Comparison of ENCODE assay signal across 10 cellular contexts in the genomic region with DNA sequence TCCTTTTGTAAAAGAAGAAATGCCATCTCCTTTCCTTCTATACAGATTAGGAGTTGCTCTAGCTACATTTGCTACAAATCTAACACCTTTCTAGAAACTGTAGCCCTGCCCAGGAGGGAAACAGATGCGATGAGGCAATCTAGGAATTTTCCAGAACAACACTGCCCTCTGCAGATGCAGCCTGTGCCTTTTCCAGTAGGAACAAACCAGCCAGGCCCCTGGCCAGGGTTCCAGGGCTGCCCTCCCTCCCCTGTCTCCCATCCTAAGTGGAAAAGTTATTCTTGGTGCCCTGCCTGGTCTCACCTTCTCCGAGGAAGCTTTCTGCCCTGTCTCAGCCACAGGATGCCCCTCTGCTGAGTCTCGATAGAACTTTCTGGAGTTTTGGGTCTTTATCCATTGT. TPM values are rescaled to one million over a fixed set of nuclear protein-coding genes. Genes with fewer than 3 reads are reported as not detected.
DNase-seq lines count a peak whose midpoint lies in the region; ATAC-seq and TF ChIP-seq lines count a peak whose summit lies in the region.
"Not testable (repeated sequence)": the region's sequence is repeated elsewhere in the genome, so short reads cannot be mapped to it uniquely, and the experiment has no call there.
"Had no signal": no experiment of that assay in that cellular context is flagged by ENCODE, and none has a peak within 500 bp of the region (broad histone marks: within the 10 kb centered on the region; RNA-seq: fewer than 3 reads in every experiment).

No MANE protein-coding gene starts in this region.

- not testable (repeated sequence) for H2BK15ac ChIP-seq in mesenchymal stem cell (ENCODE audit: low read depth, poor library complexity, severe bottlenecking)

- intact Hi-C loops in activated CD4-positive, alpha-beta T cell treated with anti-CD3 and anti-CD28 coated beads for 36 hours (cut with DNase I, micrococcal nuclease) = not testable (repeated sequence)
- intact Hi-C loops in heart left ventricle (cut with DNase I) = loop anchor here in 4 of 10 donors (10.0 kb wide), 3 partner anchors 100 to 530 kb away; a partner anchor contains a TSS

- not testable (repeated sequence) for H2BK5ac ChIP-seq in mesenchymal stem cell (ENCODE audit: low read depth, low read length, poor library complexity, severe bottlenecking)

- H3K79me2 ChIP-seq in GM23338 (replicated peaks; ENCODE audit: insufficient read depth); smooth muscle cell (ENCODE audit: low read depth): not testable (repeated sequence)

- not testable (repeated sequence) for H3K4me2 ChIP-seq in GM23338; mesenchymal stem cell (ENCODE audit: low read length, poor library complexity, severe bottlenecking); smooth muscle cell

- ATAC-seq in GM23338 = peak; percentile 83
- ATAC-seq in activated CD4-positive, alpha-beta T cell treated with anti-CD3 and anti-CD28 coated beads for 36 hours = not testable (repeated sequence)
- ATAC-seq in heart left ventricle = peak; percentile 61 to 84 (median 76)

- TF ChIP-seq CTCF in GM23338 (conservative IDR thresholded peaks at IDR 0.05; ENCODE audit: low read depth in 2 of 2) (peak; percentile 23 to 67), heart left ventricle (IDR thresholded peaks at IDR 0.05) (peak; percentile 12 to 55 (median 35)), smooth muscle cell (IDR thresholded peaks at IDR 0.05; ENCODE audit: borderline replicate concordance, insufficient read depth, poor library complexity, severe bottlenecking) (peak; percentile 18)

- not testable (repeated sequence) for H3K9me2 ChIP-seq in GM23338 (ENCODE audit: insufficient read depth)

- H2AFZ ChIP-seq in GM23338; mesenchymal stem cell (ENCODE audit: low read depth, low read length); smooth muscle cell (ENCODE audit: low read depth): not testable (repeated sequence)

- H3K14ac ChIP-seq in mesenchymal stem cell (ENCODE audit: low read length in 2 of 2) = not testable (repeated sequence)

- not testable (repeated sequence) for H3K9me3 Mint-ChIP-seq in GM23338; activated CD4-positive, alpha-beta T cell treated with anti-CD3 and anti-CD28 coated beads for 36 hours (ENCODE audit: low read depth)

- H3K36me3 ChIP-seq in GM23338 (ENCODE audit: insufficient read depth); smooth muscle cell (ENCODE audit: low read depth): not testable (repeated sequence)
- H3K36me3 ChIP-seq in heart left ventricle = peaks cover 0 to 53% (median 30%) of the 10 kb centered on the region in 9 donors
- H3K36me3 ChIP-seq in mesenchymal stem cell (ENCODE audit: control insufficient read depth in 1 of 2, insufficient read depth in 2 of 2, low read depth in 1 of 2, low read length in 2 of 2) = peaks cover 24 to 49% of the 10 kb centered on the region in 2 experiments

- peaks cover 17% of the 10 kb centered on the region; the same call in 1 of the 2 replicates for H3F3A ChIP-seq in GM23338 (replicated peaks; ENCODE audit: low read depth)
- not testable (repeated sequence) for H3F3A ChIP-seq in smooth muscle cell (ENCODE audit: low read depth)

- not testable (repeated sequence) for H2BK12ac ChIP-seq in mesenchymal stem cell (ENCODE audit: low read length in 2 of 2)

- not testable (repeated sequence) for H4K91ac ChIP-seq in mesenchymal stem cell (ENCODE audit: low read length)

- H2AK5ac ChIP-seq in mesenchymal stem cell (ENCODE audit: low read length, severe bottlenecking) = not testable (repeated sequence)

- not testable (repeated sequence) for H4K8ac ChIP-seq in mesenchymal stem cell (ENCODE audit: low read length)

- TF ChIP-seq POLR2A in heart left ventricle (IDR thresholded peaks at IDR 0.05) = not testable (repeated sequence)

- not testable (repeated sequence) for H3K4ac ChIP-seq in mesenchymal stem cell (ENCODE audit: low read depth in 1 of 2, low read length in 2 of 2)

- H3K27me3 Mint-ChIP-seq in GM23338 (ENCODE audit: insufficient read depth, low read depth, poor library complexity); activated CD4-positive, alpha-beta T cell treated with anti-CD3 and anti-CD28 coated beads for 36 hours: not testable (repeated sequence)

- H3K9me3 ChIP-seq in heart left ventricle; mesenchymal stem cell (ENCODE audit: control insufficient read depth, low read length); smooth muscle cell (replicated peaks; ENCODE audit: low read depth): not testable (repeated sequence)

- not testable (repeated sequence) for H4K20me1 ChIP-seq in GM23338 (replicated peaks; ENCODE audit: insufficient read depth); smooth muscle cell (ENCODE audit: low read depth)

- not testable (repeated sequence) for H3K27ac Mint-ChIP-seq in GM23338; activated CD4-positive, alpha-beta T cell treated with anti-CD3 and anti-CD28 coated beads for 36 hours

- not testable (repeated sequence) for H3K4me3 Mint-ChIP-seq in GM23338; activated CD4-positive, alpha-beta T cell treated with anti-CD3 and anti-CD28 coated beads for 36 hours

- not testable (repeated sequence) for H3K4me1 Mint-ChIP-seq in GM23338; activated CD4-positive, alpha-beta T cell treated with anti-CD3 and anti-CD28 coated beads for 36 hours

- CTCF ChIA-PET in activated CD4-positive, alpha-beta T cell treated with anti-CD3 and anti-CD28 coated beads for 36 hours (lab: Charles Lee) = not testable (repeated sequence)

- H3K27ac ChIP-seq in GM23338 (ENCODE audit: low read depth) (peak overlapping the region; percentile 91), heart left ventricle (peak overlapping the region in 1 of 12 donors; percentile 64)
- H3K27ac ChIP-seq in mesenchymal stem cell (ENCODE audit: low read length, poor library complexity, severe bottlenecking); smooth muscle cell (ENCODE audit: low read depth): not testable (repeated sequence)

- H3K9ac ChIP-seq in mesenchymal stem cell (ENCODE audit: low read length) = peak overlapping the region; percentile 55
- not testable (repeated sequence) for H3K9ac ChIP-seq in smooth muscle cell (ENCODE audit: low read depth)

- H3K23ac ChIP-seq in mesenchymal stem cell (ENCODE audit: low read length in 2 of 2) = not testable (repeated sequence)

- WGBS in heart left ventricle, 4 donors = 31 to 42% (median 39%) methylated on average over 3 of the region's 3 CpGs
- WGBS in mesenchymal stem cell = 69% methylated on average over 3 of the region's 3 CpGs
- WGBS in smooth muscle cell (ENCODE audit: low lambda C conversion rate) = 56% methylated on average over 3 of the region's 3 CpGs

- H3K36me3 Mint-ChIP-seq in GM23338 (ENCODE audit: low read depth) = peaks cover 33% of the 10 kb centered on the region
- H3K36me3 Mint-ChIP-seq in activated CD4-positive, alpha-beta T cell treated with anti-CD3 and anti-CD28 coated beads for 36 hours (ENCODE audit: low read depth) = not testable (repeated sequence)

- H3K79me1 ChIP-seq in mesenchymal stem cell (replicated peaks; ENCODE audit: low read length, poor library complexity, severe bottlenecking) = not testable (repeated sequence)

- not testable (repeated sequence) for H3K27me3 ChIP-seq in GM23338 (ENCODE audit: insufficient read depth); heart left ventricle; mesenchymal stem cell (ENCODE audit: control insufficient read depth in 1 of 2, insufficient read depth in 1 of 2, low read length in 2 of 2); smooth muscle cell (ENCODE audit: low read depth)

- H3K18ac ChIP-seq in mesenchymal stem cell (ENCODE audit: low read depth in 1 of 2, low read length in 2 of 2) = not testable (repeated sequence)

- H2BK120ac ChIP-seq in mesenchymal stem cell (ENCODE audit: low read depth, low read length) = not testable (repeated sequence)

- not testable (repeated sequence) for H3K4me3 ChIP-seq in GM23338; heart left ventricle; mesenchymal stem cell (ENCODE audit: insufficient read depth in 1 of 2, low read depth in 1 of 2, low read length in 2 of 2); smooth muscle cell

- peaks cover 11% of the 10 kb centered on the region for H3K4me1 ChIP-seq in GM23338 (ENCODE audit: insufficient read depth)
- peaks cover 0 to 12% (median 5%) of the 10 kb centered on the region in 12 donors for H3K4me1 ChIP-seq in heart left ventricle
- H3K4me1 ChIP-seq in mesenchymal stem cell (ENCODE audit: control insufficient read depth, insufficient read depth, low read depth, low read length); smooth muscle cell (ENCODE audit: low read depth): not testable (repeated sequence)

- DNase-seq in AG20443 (ENCODE audit: low spot score) = peak; percentile 40
- DNase-seq in GM23338 (ENCODE audit: low spot score) = peak; percentile 68
- DNase-seq in NCI-H226 = peak; percentile 41
- DNase-seq in activated CD4-positive, alpha-beta T cell treated with anti-CD3 and anti-CD28 coated beads for 36 hours = peak; percentile 18
- peak; percentile 70 for DNase-seq in dermis blood vessel endothelial cell
- peak in 2 of 5 donors; percentile 38 to 59 for DNase-seq in heart left ventricle
- DNase-seq in mesenchymal stem cell = peak; percentile 83
- DNase-seq in smooth muscle cell (lab: John Stamatoyannopoulos, UW; ENCODE audit: unreplicated experiment) = not testable (repeated sequence)

- POLR2A ChIA-PET in activated CD4-positive, alpha-beta T cell treated with anti-CD3 and anti-CD28 coated beads for 36 hours (lab: Charles Lee) = not testable (repeated sequence)

RNA-seq across cellular contexts. Expression of a gene that starts 59.1 kb away (rescaled TPM):
- 21.9 and 28.7 TPM in 2 replicates for total RNA-seq in GM23338 (2014; rRNA removed; shearing (Covaris generic))
- polyA plus RNA-seq in GM23338 (2016; fragmentation: Nextera tagmentation; extraction: Ambion mirVana) (37.1 and 40.9 TPM in 2 replicates), heart left ventricle (10 to 100 TPM; 16.4 to 27.0 TPM), smooth muscle cell (38.5 and 41.5 TPM in 2 replicates)
- 1 to 10 TPM; 4.6 to 5.3 TPM for total RNA-seq in activated CD4-positive, alpha-beta T cell treated with anti-CD3 and anti-CD28 coated beads for 36 hours
- total RNA-seq in dermis blood vessel endothelial cell (6.1 and 7.4 TPM in 2 replicates), heart left ventricle (10 to 100 TPM in 8 of 9 donors, 1 to 10 TPM in 1; 10.0 to 40.4 (median 15.2) TPM), smooth muscle cell (18.3 and 20.0 TPM in 2 replicates)
- 25.5 TPM for polyA plus RNA-seq in mesenchymal stem cell (2013, experiment 1 of 2)
- 28.4 TPM for polyA plus RNA-seq in mesenchymal stem cell (2013, experiment 2 of 2)
- total RNA-seq: activated CD8-positive, alpha-beta T cell treated with anti-CD3 and anti-CD28 coated beads, Interleukin-2, amount 10 ng/mL, durations not matched to agents 7 days and 5 days; natural killer cell treated with Interleukin-12 subunit alpha and Interleukin-12 subunit beta and Interleukin-15 and Interleukin-18, amount 100 ng/mL, for 72 hours had no signal
